Comparison of ENCODE assay signal across 13 cellular contexts in genomic region chr2:182868049-182868422, GRCh38. TPM values are rescaled to one million over a fixed set of nuclear protein-coding genes. Genes with fewer than 3 reads are reported as not detected.
A peak's percentile ranks its signal among the peaks of the same experiment; 100 is the strongest.
DNase-seq lines count a peak whose midpoint lies in the region; FAIRE-seq and TF ChIP-seq lines count a peak whose summit lies in the region.
"Had no signal": no experiment of that assay in that cellular context is flagged by ENCODE, and none has a peak within 500 bp of the region (broad histone marks: within the 10 kb centered on the region; RNA-seq: fewer than 3 reads in every experiment).

No MANE protein-coding gene starts in this region.

- H3K36me3 ChIP-seq in Loucy (ENCODE audit: insufficient read depth, low read length): no peaks in the 10 kb centered on the region
- H3K36me3 ChIP-seq in neural cell (ENCODE audit: insufficient read depth, low read length): no peaks in the 10 kb centered on the region
- H3K36me3 ChIP-seq: gastroesophageal sphincter had no signal

- H3K4me3 Mint-ChIP-seq in brain: peak overlapping the region in 4 of 5 experiments; percentile 84 to 86 (median 86)
- H3K4me3 Mint-ChIP-seq: activated naive CD4-positive, alpha-beta T cell treated with anti-CD3 and anti-CD28 coated beads for 36 hours; natural killer cell treated with Interleukin-12 subunit alpha and Interleukin-12 subunit beta and Interleukin-15 and Interleukin-18, amount 100 ng/mL, for 72 hours had no signal

- TF ChIP-seq CTCF in Loucy (conservative IDR thresholded peaks at IDR 0.05; ENCODE audit: low read length): no peak
- no peak for TF ChIP-seq CTCF in brain (conservative IDR thresholded peaks at IDR 0.05)
- TF ChIP-seq CTCF in neural cell (IDR thresholded peaks at IDR 0.05; ENCODE audit: poor library complexity, severe bottlenecking): no peak

- H3K4me1 Mint-ChIP-seq in brain: peaks cover 47% of the 10 kb centered on the region

- peaks cover 4% of the 10 kb centered on the region for H3K36me3 Mint-ChIP-seq in brain

- peaks cover 6% of the 10 kb centered on the region for H3K4me1 ChIP-seq in Loucy (ENCODE audit: insufficient read depth, low read length, poor library complexity, severe bottlenecking)

- H3K9me3 ChIP-seq in Loucy (ENCODE audit: insufficient read depth, low read depth, low read length) (no peaks in the 10 kb centered on the region; the same call in 1 of the 2 replicates), neural cell (ENCODE audit: low read length) (no peaks in the 10 kb centered on the region)
- H3K9me3 ChIP-seq: gastroesophageal sphincter had no signal

- no peak overlapping the region for H3K9ac ChIP-seq in Loucy (ENCODE audit: low read depth, low read length, poor library complexity, severe bottlenecking)
- H3K9ac ChIP-seq in neural cell (ENCODE audit: low read length): peak overlapping the region; percentile 50

- peak; percentile 16 for FAIRE-seq in GM12891 (lab: Jason Lieb, UNC)

- peak; percentile 3 for DNase-seq in GM12891 (ENCODE audit: insufficient read length, low spot score)
- DNase-seq in activated T-cell treated with anti-CD3 and anti-CD28 coated beads, Interleukin-2, amount 50 U/mL, for 1 hour: no peak
- DNase-seq in activated naive CD4-positive, alpha-beta T cell (lab: John Stamatoyannopoulos, UW): no peak
- DNase-seq in stimulated activated CD4-positive, alpha-beta T cell treated with anti-CD3 and anti-CD28 coated beads, Interleukin-2, amount 100 ng/mL, for 48 hours: no peak
- DNase-seq: activated naive CD4-positive, alpha-beta T cell treated with anti-CD3 and anti-CD28 coated beads for 36 hours; caudate nucleus; NCI-H526 treated with DMSO at 0.1 percent for 48 hours; stimulated activated naive CD8-positive, alpha-beta T cell treated with anti-CD3 and anti-CD28 coated beads, Interleukin-15, amount 100 ng/mL, for 72 hours had no signal

- H2AFZ ChIP-seq in Loucy (ENCODE audit: low read length): peak overlapping the region; percentile 64
- H2AFZ ChIP-seq in neural cell (ENCODE audit: low read depth, low read length): no peak overlapping the region

- H3K9me3 Mint-ChIP-seq in brain: peaks cover 0 to 3% (median 0%) of the 10 kb centered on the region in 5 experiments
- H3K9me3 Mint-ChIP-seq: activated naive CD4-positive, alpha-beta T cell treated with anti-CD3 and anti-CD28 coated beads for 36 hours; natural killer cell treated with Interleukin-12 subunit alpha and Interleukin-12 subunit beta and Interleukin-15 and Interleukin-18, amount 100 ng/mL, for 72 hours; stimulated activated naive CD8-positive, alpha-beta T cell treated with anti-CD3 and anti-CD28 coated beads, Interleukin-15, amount 100 ng/mL, for 72 hours had no signal

- H3K27me3 Mint-ChIP-seq in brain: peaks cover 33% of the 10 kb centered on the region

- no peak for TF ChIP-seq EP300 in neural cell (conservative IDR thresholded peaks at IDR 0.05; ENCODE audit: poor library complexity, severe bottlenecking)

- H3K4me3 ChIP-seq in Loucy (ENCODE audit: low read length, poor library complexity, severe bottlenecking): no peak overlapping the region
- peak overlapping the region; percentile 66 for H3K4me3 ChIP-seq in neural cell (ENCODE audit: low read length)

- TF ChIP-seq POLR2A in GM12891 (IDR thresholded peaks at IDR 0.05; ENCODE audit: low read depth, low read length): no peak

- peak overlapping the region in 3 of 5 experiments; percentile 29 to 87 (median 87) for H3K27ac Mint-ChIP-seq in brain
- H3K27ac Mint-ChIP-seq: activated naive CD4-positive, alpha-beta T cell treated with anti-CD3 and anti-CD28 coated beads for 36 hours; natural killer cell treated with Interleukin-12 subunit alpha and Interleukin-12 subunit beta and Interleukin-15 and Interleukin-18, amount 100 ng/mL, for 72 hours; stimulated activated naive CD8-positive, alpha-beta T cell treated with anti-CD3 and anti-CD28 coated beads, Interleukin-15, amount 100 ng/mL, for 72 hours had no signal

- H3F3A ChIP-seq in Loucy (ENCODE audit: low read depth): no peaks in the 10 kb centered on the region
- peaks cover 4% of the 10 kb centered on the region for H3F3A ChIP-seq in neural cell (ENCODE audit: insufficient read depth, low read length, poor library complexity, severe bottlenecking)

- no peak for TF ChIP-seq RAD21 in neural cell (conservative IDR thresholded peaks at IDR 0.05)

- no peaks in the 10 kb centered on the region for H3K9me2 ChIP-seq in Loucy (replicated peaks; ENCODE audit: low read depth, low read length)
- H3K9me2 ChIP-seq in neural cell (ENCODE audit: insufficient read depth, low read length): no peaks in the 10 kb centered on the region

- no peak overlapping the region for H3K27ac ChIP-seq in neural cell (ENCODE audit: low read length)

- H3K27me3 ChIP-seq in Loucy (ENCODE audit: insufficient read depth, low read length, poor library complexity, severe bottlenecking) (no peaks in the 10 kb centered on the region), neural cell (ENCODE audit: insufficient read depth, low read depth, low read length) (peaks cover 13% of the 10 kb centered on the region)
- H3K27me3 ChIP-seq: gastroesophageal sphincter had no signal

- no peaks in the 10 kb centered on the region for H3K79me2 ChIP-seq in Loucy (ENCODE audit: insufficient read depth, low read length)
- H3K79me2 ChIP-seq in neural cell (replicated peaks; ENCODE audit: insufficient read depth, low read length): peaks cover 44% of the 10 kb centered on the region

- no peaks in the 10 kb centered on the region for H4K20me1 ChIP-seq in Loucy (ENCODE audit: insufficient read depth, low read length, poor library complexity, severe bottlenecking)
- H4K20me1 ChIP-seq in neural cell (ENCODE audit: insufficient read depth): no peaks in the 10 kb centered on the region

- no peak overlapping the region for H3K4me2 ChIP-seq in Loucy (ENCODE audit: low read depth, low read length, poor library complexity, severe bottlenecking)
- peak overlapping the region; percentile 45 for H3K4me2 ChIP-seq in neural cell (ENCODE audit: low read length)

TF ChIP-seq in GM12891, 5 proteins besides CTCF, POLR2A, EP300 and RAD21:
- peak; percentile 62 for TF ChIP-seq SPI1 (IDR thresholded peaks at IDR 0.05; ENCODE audit: low read depth, low read length)
- no peak for TF ChIP-seq PAX5 (IDR thresholded peaks at IDR 0.05; ENCODE audit: insufficient read depth, low read length, severe bottlenecking)

TF ChIP-seq in neural cell, 6 proteins besides CTCF, POLR2A, EP300 and RAD21:
- TF ChIP-seq EZH2 (IDR thresholded peaks at IDR 0.05; ENCODE audit: borderline replicate concordance, insufficient read depth, low read length, poor library complexity, severe bottlenecking) (no peak), MXI1 (conservative IDR thresholded peaks at IDR 0.05; ENCODE audit: poor library complexity, severe bottlenecking) (no peak), TAF1 (IDR thresholded peaks at IDR 0.05; ENCODE audit: low read depth) (no peak), REST (IDR thresholded peaks at IDR 0.05; ENCODE audit: borderline replicate concordance) (no peak), POLR2AphosphoS5 (IDR thresholded peaks at IDR 0.05) (no peak), SMC3 (conservative IDR thresholded peaks at IDR 0.05; ENCODE audit: poor library complexity) (no peak)

RNA-seq across cellular contexts. Expression of gene FRZB, which starts 1.6 kb away (rescaled TPM):
- polyA plus RNA-seq in GM12891 (2012; ENCODE audit: low read depth, missing spikeins): not detected
- polyA plus RNA-seq in brain (ENCODE audit: insufficient read depth, low read depth, low replicate concordance) (8.5 TPM), neural cell (2.1 and 3.5 TPM in 2 replicates)
- polyA minus RNA-seq in neural cell: 1.4 and 1.5 TPM in 2 replicates
